In genomic region chr1:224544711-224545110, GRCh38 we compare ENCODE assay signal across 16 cellular contexts.
DNase-seq lines count a peak whose midpoint lies in the region; ATAC-seq, FAIRE-seq and TF ChIP-seq lines count a peak whose summit lies in the region.
"Had no signal": no experiment of that assay in that cellular context is flagged by ENCODE, and none has a peak within 500 bp of the region (broad histone marks: within the 10 kb centered on the region; RNA-seq: fewer than 3 reads in every experiment).

No MANE protein-coding gene starts in this region.

- H3K9me3 Mint-ChIP-seq in chondrocyte (ENCODE audit: low read depth) = no peaks in the 10 kb centered on the region
- H3K9me3 Mint-ChIP-seq: T-helper 1 cell treated with Interleukin-12 subunit alpha and Interleukin-12 subunit beta and Interleukin-4 antibody, amounts not matched to agents 30 μg/mL and 1 μg/mL, for 36 hours had no signal

- no peak overlapping the region for H3K9ac ChIP-seq in PC-3 (ENCODE audit: low read length)
- H3K9ac ChIP-seq in endothelial cell of umbilical vein (replicated peaks; ENCODE audit: extremely low read depth, insufficient read depth, low read length) = peak overlapping the region; percentile 6
- no peak overlapping the region for H3K9ac ChIP-seq in smooth muscle cell (ENCODE audit: low read depth)

- H3F3A ChIP-seq in PC-3 (ENCODE audit: low read length, unreplicated experiment) = peaks cover 9% of the 10 kb centered on the region
- peaks cover 9% of the 10 kb centered on the region for H3F3A ChIP-seq in smooth muscle cell (ENCODE audit: low read depth)

- no peak overlapping the region for H3K4me3 Mint-ChIP-seq in chondrocyte (ENCODE audit: unreplicated experiment)
- H3K4me3 Mint-ChIP-seq: T-helper 1 cell treated with Interleukin-12 subunit alpha and Interleukin-12 subunit beta and Interleukin-4 antibody, amounts not matched to agents 30 μg/mL and 1 μg/mL, for 36 hours had no signal

- no peak for TF ChIP-seq POLR2A in endothelial cell of umbilical vein (IDR thresholded peaks at IDR 0.05; ENCODE audit: low read depth, low read length)

- H3K4me2 ChIP-seq in PC-3 (ENCODE audit: low read length) (no peak overlapping the region), endothelial cell of umbilical vein (ENCODE audit: insufficient read depth, low read length) (peak overlapping the region; percentile 5), smooth muscle cell (peak overlapping the region; percentile 61)

- intact Hi-C loops in PC-3 (cut with micrococcal nuclease) = no loop called here
- intact Hi-C loops in endothelial cell of umbilical vein (cut with micrococcal nuclease) = loop anchor here (10.0 kb wide), 1 partner anchor 700 kb away; the partner anchor contains the start of gene TP53BP2
- intact Hi-C loops in head of caudate nucleus (cut with DNase I) = no loop called here

- CTCF ChIA-PET in PC-3 (lab: Charles Lee) = interaction anchor here (0.5 kb wide), 1 partner anchor 1327 kb away, joined by 3 read pairs; no protein-coding TSS in a partner anchor
- CTCF ChIA-PET in endothelial cell of umbilical vein (lab: Charles Lee) = interaction anchor here (1.0 to 1.6 kb wide), 5 partner anchors 11 to 307 kb away, joined by 3 to 9 read pairs (median 3); no protein-coding TSS in a partner anchor

- POLR2A ChIA-PET in PC-3 (lab: Charles Lee; ENCODE audit: unreplicated experiment) (no interaction called here), endothelial cell of umbilical vein (lab: Charles Lee) (no interaction called here)

- no peak for ATAC-seq in PC-3

- peaks cover 2% of the 10 kb centered on the region for H3K36me3 Mint-ChIP-seq in chondrocyte (ENCODE audit: low read depth)

- H3K27me3 Mint-ChIP-seq in chondrocyte (ENCODE audit: low read depth) = no peaks in the 10 kb centered on the region

- FAIRE-seq in endothelial cell of umbilical vein (lab: Jason Lieb, UNC) = no peak
- FAIRE-seq: G401.6, GM12891 had no signal

- H3K79me2 ChIP-seq in PC-3 (ENCODE audit: low read length) (no peaks in the 10 kb centered on the region), endothelial cell of umbilical vein (ENCODE audit: control insufficient read depth, insufficient read depth, low read length) (no peaks in the 10 kb centered on the region), smooth muscle cell (ENCODE audit: low read depth) (no peaks in the 10 kb centered on the region)

- WGBS in smooth muscle cell (ENCODE audit: low lambda C conversion rate) = 76% methylated on average over 2 of the region's 2 CpGs

- H3K4me3 ChIP-seq in PC-3 (ENCODE audit: low read length) (no peak overlapping the region), endothelial cell of umbilical vein (replicated peaks in 1 of 3; ENCODE audit: insufficient read depth in 1 of 3, low read depth in 1 of 3, low read length in 3 of 3) (no peak overlapping the region), smooth muscle cell (no peak overlapping the region)

- DNase-seq in EH (ENCODE audit: low read depth) (peak; percentile 29), PC-3 (no peak), endothelial cell of umbilical vein (ENCODE audit: low read depth, low spot score) (no peak), smooth muscle cell (lab: John Stamatoyannopoulos, UW; ENCODE audit: unreplicated experiment) (no peak), head of caudate nucleus (no peak), chondrocyte (ENCODE audit: low spot score) (no peak)
- no peak for DNase-seq in activated T-cell treated with anti-CD3 and anti-CD28 coated beads, Interleukin-2, amount 50 U/mL, for 1 hour
- DNase-seq: C1 segment of cervical spinal cord, COR-L47, DMS153, NCI-H1092 treated with DMSO at 0.1 percent for 48 hours, NCI-H1694 treated with DMSO at 0.1 percent for 48 hours, NCI-H446 had no signal

- dilution Hi-C loops in endothelial cell of umbilical vein (cut with MboI; ENCODE audit: extremely low pct_ligation_motif_present, low sequenced_read_pairs) = no loop called here

- peaks cover 23% of the 10 kb centered on the region for H3K4me1 Mint-ChIP-seq in chondrocyte (ENCODE audit: low read depth)

- no peaks in the 10 kb centered on the region for H3K27me3 ChIP-seq in PC-3 (ENCODE audit: low read length)
- H3K27me3 ChIP-seq in endothelial cell of umbilical vein (ENCODE audit: control insufficient read depth in 2 of 2, insufficient read depth in 2 of 2, low read length in 2 of 2) = no peaks in the 10 kb centered on the region
- no peaks in the 10 kb centered on the region for H3K27me3 ChIP-seq in smooth muscle cell (ENCODE audit: low read depth)

- H3K9me2 ChIP-seq in PC-3 (replicated peaks; ENCODE audit: low read length) = 0 out of 2 replicates have a peak, but pooled peaks cover 3% of the 10 kb centered on the region

- no peak for TF ChIP-seq CTCF in PC-3 (conservative IDR thresholded peaks at IDR 0.05; ENCODE audit: low read depth, low read length)
- no peak for TF ChIP-seq CTCF in endothelial cell of umbilical vein (IDR thresholded peaks at IDR 0.05; ENCODE audit: extremely low read depth in 1 of 2, insufficient read depth in 1 of 2, low read depth in 1 of 2, low read length in 2 of 2)
- no peak for TF ChIP-seq CTCF in smooth muscle cell (IDR thresholded peaks at IDR 0.05; ENCODE audit: borderline replicate concordance, insufficient read depth, poor library complexity, severe bottlenecking)
- no peak for TF ChIP-seq CTCF in chondrocyte (IDR thresholded peaks at IDR 0.05)

- H3K9me3 ChIP-seq in PC-3 (ENCODE audit: low read length) (no peaks in the 10 kb centered on the region), endothelial cell of umbilical vein (replicated peaks; ENCODE audit: control insufficient read depth, insufficient read depth, low read length) (no peaks in the 10 kb centered on the region), smooth muscle cell (replicated peaks; ENCODE audit: low read depth) (no peaks in the 10 kb centered on the region)

- H3K36me3 ChIP-seq in PC-3 (ENCODE audit: low read depth, low read length) = no peaks in the 10 kb centered on the region
- no peaks in the 10 kb centered on the region for H3K36me3 ChIP-seq in endothelial cell of umbilical vein (ENCODE audit: control insufficient read depth in 2 of 2, extremely low read depth in 1 of 2, insufficient read depth in 2 of 2, low read length in 2 of 2)
- no peaks in the 10 kb centered on the region for H3K36me3 ChIP-seq in smooth muscle cell (ENCODE audit: low read depth)

- BruUV-seq in PC-3 (replicated peaks; lab: Mats Ljungman, UMichigan) (no TSS peak), endothelial cell of umbilical vein (replicated peaks; lab: Mats Ljungman, UMichigan) (no TSS peak)

- H3K4me1 ChIP-seq in PC-3 (ENCODE audit: insufficient read depth, low read length) (peaks cover 39% of the 10 kb centered on the region), endothelial cell of umbilical vein (ENCODE audit: control insufficient read depth, extremely low read depth, insufficient read depth, low read length) (peaks cover 53% of the 10 kb centered on the region), smooth muscle cell (ENCODE audit: low read depth) (peaks cover 11% of the 10 kb centered on the region)

- 0 out of 2 replicates have a peak overlapping the region, but pooled peaks have one; percentile 88 for H3K27ac ChIP-seq in PC-3 (ENCODE audit: low read length)
- H3K27ac ChIP-seq in endothelial cell of umbilical vein (ENCODE audit: insufficient read depth, low read depth, low read length) = peak overlapping the region; percentile 100
- H3K27ac ChIP-seq in smooth muscle cell (ENCODE audit: low read depth) = peak overlapping the region; percentile 86

- H2AFZ ChIP-seq in PC-3 (ENCODE audit: low read length) (no peak overlapping the region), endothelial cell of umbilical vein (ENCODE audit: low read depth, low read length) (peak overlapping the region; percentile 33), smooth muscle cell (ENCODE audit: low read depth) (peak overlapping the region; percentile 19)

- no peaks in the 10 kb centered on the region for H3K9me1 ChIP-seq in endothelial cell of umbilical vein (replicated peaks; ENCODE audit: control insufficient read depth, extremely low read depth, insufficient read depth, low read length)

- H4K20me1 ChIP-seq in PC-3 (ENCODE audit: low read length) = no peaks in the 10 kb centered on the region
- H4K20me1 ChIP-seq in endothelial cell of umbilical vein (replicated peaks; ENCODE audit: control insufficient read depth, extremely low read depth, insufficient read depth, low read length) = no peaks in the 10 kb centered on the region
- H4K20me1 ChIP-seq in smooth muscle cell (ENCODE audit: low read depth) = no peaks in the 10 kb centered on the region

- H3K27ac Mint-ChIP-seq in chondrocyte (ENCODE audit: unreplicated experiment) = no peak overlapping the region
- H3K27ac Mint-ChIP-seq: T-helper 1 cell treated with Interleukin-12 subunit alpha and Interleukin-12 subunit beta and Interleukin-4 antibody, amounts not matched to agents 30 μg/mL and 1 μg/mL, for 36 hours had no signal

TF ChIP-seq in endothelial cell of umbilical vein, 7 proteins besides CTCF, POLR2A, EP300 and RAD21:
- TF ChIP-seq FOS (IDR thresholded peaks at IDR 0.05; ENCODE audit: borderline replicate concordance, insufficient read depth, low read length) (no peak), JUN (IDR thresholded peaks at IDR 0.05; ENCODE audit: borderline replicate concordance, insufficient read depth, insufficient read length, low read depth) (no peak), EZH2 (IDR thresholded peaks at IDR 0.05; ENCODE audit: borderline replicate concordance, low read depth, low read length, severe bottlenecking) (no peak), POLR2AphosphoS5 (IDR thresholded peaks at IDR 0.05; ENCODE audit: insufficient read depth, low read depth, low read length) (no peak), MYC (IDR thresholded peaks at IDR 0.05; ENCODE audit: low read depth, low read length) (no peak), GATA2 (IDR thresholded peaks at IDR 0.05; ENCODE audit: insufficient read depth, insufficient read length, low read depth, low read length) (no peak)
- TF ChIP-seq, protein P1, sequence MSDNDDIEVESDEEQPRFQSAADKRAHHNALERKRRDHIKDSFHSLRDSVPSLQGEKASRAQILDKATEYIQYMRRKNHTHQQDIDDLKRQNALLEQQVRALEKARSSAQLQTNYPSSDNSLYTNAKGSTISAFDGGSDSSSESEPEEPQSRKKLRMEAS (IDR thresholded peaks at IDR 0.05; ENCODE audit: insufficient read depth, insufficient read length) = no peak
